In the genomic region with DNA sequence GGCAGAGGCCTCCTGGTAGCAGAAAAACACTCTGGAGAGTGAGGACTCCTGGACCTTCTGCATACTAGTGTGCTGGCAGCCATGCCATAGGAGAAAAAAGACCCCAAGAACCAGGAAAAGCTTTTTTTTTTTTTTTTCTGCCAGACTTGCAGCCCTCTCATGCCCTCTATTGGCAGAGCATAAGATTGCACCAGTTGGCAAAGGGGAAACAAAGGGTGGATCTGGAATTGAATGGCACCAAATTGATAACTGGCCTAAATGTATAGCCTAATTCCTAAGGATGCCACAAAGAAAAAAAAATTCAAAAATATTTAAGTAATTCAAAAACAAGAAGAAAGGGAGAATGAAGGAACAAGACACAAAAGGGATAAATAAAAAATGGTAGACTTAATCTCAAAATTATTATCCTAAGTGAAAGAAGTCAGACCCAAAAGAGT, we compare ENCODE assay signal across 8 cellular contexts.
A peak's percentile ranks its signal among the peaks of the same experiment; 100 is the strongest.
DNase-seq lines count a peak whose midpoint lies in the region; ATAC-seq and TF ChIP-seq lines count a peak whose summit lies in the region.

No MANE protein-coding gene starts in this region.

- TF ChIP-seq CTCF in cardiac muscle cell (IDR thresholded peaks at IDR 0.05; ENCODE audit: low read depth, low read length) (peak; percentile 83), choroid plexus epithelial cell (conservative IDR thresholded peaks at IDR 0.05; ENCODE audit: low read depth, low read length) (peak; percentile 66), prostate gland (IDR thresholded peaks at IDR 0.05) (peak in 3 of 4 experiments; percentile 21 to 29 (median 25))

- H3K27ac ChIP-seq in cardiac muscle cell (no peak overlapping the region), prostate gland (no peak overlapping the region)

- H3K27me3 ChIP-seq in cardiac muscle cell, result no peaks in the 10 kb centered on the region
- H3K27me3 ChIP-seq in prostate gland (replicated peaks; ENCODE audit: insufficient read depth), result no peaks in the 10 kb centered on the region

- intact Hi-C loops in Right ventricle myocardium inferior (cut with DNase I), result no loop called here
- intact Hi-C loops in prostate gland (cut with DNase I), result no loop called here
- intact Hi-C loops in sciatic nerve (cut with DNase I), result no loop called here

- H3K36me3 ChIP-seq in cardiac muscle cell (no peaks in the 10 kb centered on the region), prostate gland (no peaks in the 10 kb centered on the region)

- peak; percentile 27 to 42 for DNase-seq in cardiac muscle cell (ENCODE audit: low read depth in 1 of 2, low spot score in 1 of 2)
- DNase-seq in Right ventricle myocardium inferior (ENCODE audit: missing footprints), result no peak
- peak; percentile 58 for DNase-seq in NAMALWA (ENCODE audit: low spot score)
- peak; percentile 18 for DNase-seq in choroid plexus epithelial cell (ENCODE audit: low read depth)
- DNase-seq in prostate gland (ENCODE audit: low spot score), result no peak
- no peak for DNase-seq in sciatic nerve (ENCODE audit: low spot score)
- DNase-seq in stimulated activated naive CD4-positive, alpha-beta T cell (lab: John Stamatoyannopoulos, UW), result no peak

- ATAC-seq in Right ventricle myocardium inferior, result no peak
- ATAC-seq in sciatic nerve, result no peak
- ATAC-seq in HG03196 (IDR thresholded peaks at IDR 0.05; ENCODE audit: unreplicated experiment), result no peak

- H3K4me3 ChIP-seq in cardiac muscle cell (no peak overlapping the region), choroid plexus epithelial cell (ENCODE audit: low read depth, low read length) (no peak overlapping the region), prostate gland (no peak overlapping the region)

- TF ChIP-seq POLR2A in prostate gland (IDR thresholded peaks at IDR 0.05), result no peak

- no peaks in the 10 kb centered on the region for H3K9me3 ChIP-seq in cardiac muscle cell (ENCODE audit: low read depth)
- H3K9me3 ChIP-seq in prostate gland, result no peaks in the 10 kb centered on the region

- H3K4me1 ChIP-seq in cardiac muscle cell (ENCODE audit: low read depth) (no peaks in the 10 kb centered on the region), prostate gland (replicated peaks) (no peaks in the 10 kb centered on the region)

Comparison
In these comparisons a context has a peak if more than half of its experiments do, and no peak if none do; other contexts are left out.
1. DNase-seq: peak in cardiac muscle cell (2 of 2), NAMALWA (single experiment) and choroid plexus epithelial cell (single experiment); none in Right ventricle myocardium inferior (single experiment), prostate gland (single experiment), sciatic nerve (single experiment) and stimulated activated naive CD4-positive, alpha-beta T cell (0 of 6).
2. CTCF ChIP-seq: peak in every context shown above with its lines; median percentile 83 in cardiac muscle cell; 66 in choroid plexus epithelial cell; 25 in prostate gland.